In genomic region chr2:191869781-191870180, GRCh38 we compare ENCODE assay signal across 16 cellular contexts. TPM values are rescaled to one million over a fixed set of nuclear protein-coding genes. Genes with fewer than 3 reads are reported as not detected.
DNase-seq lines count a peak whose midpoint lies in the region; ATAC-seq and TF ChIP-seq lines count a peak whose summit lies in the region.
"Had no signal": no experiment of that assay in that cellular context is flagged by ENCODE, and none has a peak within 500 bp of the region (broad histone marks: within the 10 kb centered on the region; RNA-seq: fewer than 3 reads in every experiment).

No MANE protein-coding gene starts in this region.

- no peaks in the 10 kb centered on the region for H3K27me3 ChIP-seq in rectal smooth muscle tissue (ENCODE audit: control insufficient read depth, insufficient read depth, low read length)
- H3K27me3 ChIP-seq in CD4-positive, alpha-beta T cell (ENCODE audit: control insufficient read depth, insufficient read depth, low read length): no peaks in the 10 kb centered on the region
- H3K27me3 ChIP-seq: left lung had no signal

- H3K36me3 Mint-ChIP-seq in activated naive CD8-positive, alpha-beta T cell treated with anti-CD3 and anti-CD28 coated beads, Interleukin-2, amount 50 U/mL, for 24 hours (ENCODE audit: low read depth): no peaks in the 10 kb centered on the region
- no peaks in the 10 kb centered on the region for H3K36me3 Mint-ChIP-seq in CD4-positive, alpha-beta T cell (ENCODE audit: low read depth)
- H3K36me3 Mint-ChIP-seq: CD8-positive, alpha-beta memory T cell had no signal

- no peaks in the 10 kb centered on the region for H3K9me3 ChIP-seq in CD4-positive, alpha-beta T cell (ENCODE audit: control insufficient read depth, low read length)
- H3K9me3 ChIP-seq: left lung, psoas muscle had no signal

- POLR2A ChIA-PET in CD4-positive, alpha-beta T cell (lab: Charles Lee): no interaction called here

- no peak for TF ChIP-seq CTCF in CD4-positive, alpha-beta T cell (IDR thresholded peaks at IDR 0.05)
- no peak for TF ChIP-seq CTCF in lower leg skin (IDR thresholded peaks at IDR 0.05)

- CTCF ChIA-PET in CD4-positive, alpha-beta T cell (lab: Charles Lee): no interaction called here

- peaks cover 2% of the 10 kb centered on the region for H3K27me3 Mint-ChIP-seq in activated naive CD8-positive, alpha-beta T cell treated with anti-CD3 and anti-CD28 coated beads, Interleukin-2, amount 50 U/mL, for 24 hours
- H3K27me3 Mint-ChIP-seq in CD4-positive, alpha-beta T cell: peaks cover 4% of the 10 kb centered on the region

- no peak for ATAC-seq in activated naive CD8-positive, alpha-beta T cell treated with anti-CD3 and anti-CD28 coated beads, Interleukin-2, amount 50 U/mL, for 24 hours
- no peak for ATAC-seq in CD4-positive, alpha-beta T cell (ENCODE audit: poor library complexity)
- ATAC-seq: psoas muscle had no signal

- no peak overlapping the region for H3K27ac Mint-ChIP-seq in activated naive CD8-positive, alpha-beta T cell treated with anti-CD3 and anti-CD28 coated beads, Interleukin-2, amount 50 U/mL, for 24 hours
- H3K27ac Mint-ChIP-seq in CD4-positive, alpha-beta T cell: no peak overlapping the region
- H3K27ac Mint-ChIP-seq: activated T-helper 2 cell treated with anti-CD3 and anti-CD28 coated beads, Interferon-gamma antibody, Interleukin-2, Interleukin-4, amounts not matched to agents 10 μg/mL and 5 μg/mL and 100 μg/mL, durations not matched to agents 14 hours and 24 hours and 36 hours; CD8-positive, alpha-beta memory T cell had no signal

- no peaks in the 10 kb centered on the region for H3K4me1 Mint-ChIP-seq in activated naive CD8-positive, alpha-beta T cell treated with anti-CD3 and anti-CD28 coated beads, Interleukin-2, amount 50 U/mL, for 24 hours
- no peaks in the 10 kb centered on the region for H3K4me1 Mint-ChIP-seq in CD4-positive, alpha-beta T cell (ENCODE audit: low read depth)
- H3K4me1 Mint-ChIP-seq: CD8-positive, alpha-beta memory T cell had no signal

- H3K36me3 ChIP-seq in rectal smooth muscle tissue (ENCODE audit: control insufficient read depth, insufficient read depth, low read length): no peaks in the 10 kb centered on the region
- H3K36me3 ChIP-seq: left lung had no signal

- no peak overlapping the region for H3K9ac ChIP-seq in rectal smooth muscle tissue (ENCODE audit: low read length)

- no peak for TF ChIP-seq POLR2A in lower leg skin (IDR thresholded peaks at IDR 0.05)

- H3K27ac ChIP-seq in rectal smooth muscle tissue (ENCODE audit: low read depth, low read length): peak overlapping the region; percentile 9
- H3K27ac ChIP-seq in CD4-positive, alpha-beta T cell (ENCODE audit: low read depth, low read length): no peak overlapping the region
- H3K27ac ChIP-seq: coronary artery, left lung, psoas muscle had no signal

- no peaks in the 10 kb centered on the region for H3K9me3 Mint-ChIP-seq in activated naive CD8-positive, alpha-beta T cell treated with anti-CD3 and anti-CD28 coated beads, Interleukin-2, amount 50 U/mL, for 24 hours
- no peaks in the 10 kb centered on the region for H3K9me3 Mint-ChIP-seq in CD4-positive, alpha-beta T cell
- H3K9me3 Mint-ChIP-seq: activated T-helper 2 cell treated with anti-CD3 and anti-CD28 coated beads, Interferon-gamma antibody, Interleukin-2, Interleukin-4, amounts not matched to agents 10 μg/mL and 5 μg/mL and 100 μg/mL, durations not matched to agents 14 hours and 24 hours and 36 hours; CD8-positive, alpha-beta memory T cell had no signal

- H3K4me3 Mint-ChIP-seq in activated naive CD8-positive, alpha-beta T cell treated with anti-CD3 and anti-CD28 coated beads, Interleukin-2, amount 50 U/mL, for 24 hours: no peak overlapping the region
- H3K4me3 Mint-ChIP-seq in CD4-positive, alpha-beta T cell: no peak overlapping the region
- H3K4me3 Mint-ChIP-seq: CD8-positive, alpha-beta memory T cell had no signal

- WGBS in lower leg skin, 2 donors: 63 to 66% methylated on average over 4 of the region's 4 CpGs

- intact Hi-C loops in CD4-positive, alpha-beta T cell (cut with DNase I, micrococcal nuclease): no loop called here
- intact Hi-C loops in lower leg skin (cut with DNase I; ENCODE audit: low total_unique reads): no loop called here

- DNase-seq in NCI-H2107 treated with DMSO at 0.1 percent for 48 hours (lab: John Stamatoyannopoulos, UW; ENCODE audit: unreplicated experiment) (peak; percentile 11), NCI-H2107 (lab: John Stamatoyannopoulos, UW) (no peak), NCI-H1694 treated with DMSO at 0.1 percent for 48 hours (lab: John Stamatoyannopoulos, UW) (peak; percentile 79), cerebellum (ENCODE audit: low spot score) (peak; percentile 28), lower leg skin (ENCODE audit: low spot score in 2 of 2) (no peak)
- DNase-seq in activated naive CD8-positive, alpha-beta T cell treated with anti-CD3 and anti-CD28 coated beads, Interleukin-2, amount 50 U/mL, for 24 hours: no peak
- DNase-seq in CD4-positive, alpha-beta T cell: no peak
- DNase-seq: activated CD8-positive, alpha-beta memory T cell treated with anti-CD3 and anti-CD28 coated beads for 24 hours; CD8-positive, alpha-beta memory T cell; KBM-7; left lung; NCI-H1436 treated with DMSO at 0.1 percent for 48 hours; psoas muscle had no signal

- no peak overlapping the region for H3K4me3 ChIP-seq in rectal smooth muscle tissue (ENCODE audit: low read length)
- H3K4me3 ChIP-seq in lower leg skin (ENCODE audit: low read depth, poor library complexity, severe bottlenecking): no peak overlapping the region
- H3K4me3 ChIP-seq: coronary artery, left lung, psoas muscle had no signal

- peaks cover 24% of the 10 kb centered on the region for H3K4me1 ChIP-seq in rectal smooth muscle tissue (ENCODE audit: control insufficient read depth, insufficient read depth, low read length)
- H3K4me1 ChIP-seq: psoas muscle had no signal

RNA-seq across cellular contexts. Expression of gene CAVIN2, which starts 22.9 kb away (rescaled TPM):
- total RNA-seq in cerebellum (10.5 TPM), lower leg skin (10 to 100 TPM in 2 of 4 donors, 1 to 10 TPM in 2; 6.7 to 18.8 (median 10.0) TPM)
- total RNA-seq in CD4-positive, alpha-beta T cell: under 1 TPM; 0.14 to 0.16 TPM
- total RNA-seq: activated T-helper 2 cell treated with anti-CD3 and anti-CD28 coated beads, Interferon-gamma antibody, Interleukin-2, Interleukin-4, amounts not matched to agents 10 μg/mL and 5 μg/mL and 100 μg/mL, durations not matched to agents 14 hours and 24 hours and 36 hours; CD8-positive, alpha-beta memory T cell had no signal

Comparison
In these comparisons a context has a peak if more than half of its experiments do, and no peak if none do; other contexts are left out.
1. DNase-seq: peak in NCI-H2107 treated with DMSO at 0.1 percent for 48 hours (single experiment), NCI-H1694 treated with DMSO at 0.1 percent for 48 hours (single experiment) and cerebellum (single experiment); none in NCI-H2107 (single experiment), activated naive CD8-positive, alpha-beta T cell treated with anti-CD3 and anti-CD28 coated beads, Interleukin-2, amount 50 U/mL, for 24 hours (single experiment), CD4-positive, alpha-beta T cell (0 of 10) and lower leg skin (0 of 2).